Comparison of ENCODE assay signal across 1 cellular context in the genomic region with DNA sequence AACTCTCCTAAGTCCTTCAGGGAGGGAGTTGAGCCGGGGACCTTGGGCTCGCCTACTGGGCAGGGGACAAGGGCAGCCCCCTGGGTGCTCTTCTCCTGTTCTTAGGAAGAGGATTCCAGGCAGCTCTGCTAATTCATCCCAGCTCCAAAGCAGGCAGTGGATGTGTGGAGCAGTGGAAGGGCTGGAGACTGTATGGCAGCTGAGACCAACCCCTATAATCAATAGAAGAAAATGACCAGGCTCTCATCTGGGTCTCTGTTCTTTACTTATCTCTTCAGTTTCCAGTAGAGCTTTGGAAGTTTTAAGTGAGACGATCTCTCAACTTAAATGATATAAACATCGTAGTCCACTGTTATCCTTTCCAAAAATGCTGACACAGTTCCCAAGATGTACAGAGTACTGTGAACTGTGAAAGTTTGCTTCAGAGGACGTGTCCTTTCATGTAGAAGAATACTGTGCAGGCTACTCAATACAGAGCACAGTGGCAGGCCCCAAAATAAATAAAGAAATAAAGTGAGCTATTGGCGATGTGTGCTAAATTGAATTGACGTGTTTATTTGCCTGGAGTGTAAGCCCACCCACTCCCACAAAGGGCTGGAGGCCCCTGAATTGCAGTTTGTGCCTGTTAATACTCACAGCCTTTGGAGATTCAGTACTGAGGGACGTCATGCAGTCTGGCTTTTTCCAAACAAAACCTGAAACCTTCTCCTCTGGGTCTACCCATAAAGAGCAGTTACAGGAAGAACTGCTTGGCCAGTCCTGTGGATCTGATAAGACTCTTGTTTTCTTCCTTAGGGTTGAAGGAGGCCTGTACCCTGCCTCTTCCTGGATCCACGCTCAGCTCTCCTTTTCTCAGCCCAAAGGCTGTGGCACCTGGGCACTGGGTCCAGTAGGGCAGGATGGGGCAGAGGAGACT.
TF ChIP-seq lines count a peak whose summit lies in the region.

No MANE protein-coding gene starts in this region.

TF ChIP-seq in liver, 16 proteins besides CTCF, POLR2A, EP300 and RAD21 (continued from another document):
- TF ChIP-seq, protein P1, sequence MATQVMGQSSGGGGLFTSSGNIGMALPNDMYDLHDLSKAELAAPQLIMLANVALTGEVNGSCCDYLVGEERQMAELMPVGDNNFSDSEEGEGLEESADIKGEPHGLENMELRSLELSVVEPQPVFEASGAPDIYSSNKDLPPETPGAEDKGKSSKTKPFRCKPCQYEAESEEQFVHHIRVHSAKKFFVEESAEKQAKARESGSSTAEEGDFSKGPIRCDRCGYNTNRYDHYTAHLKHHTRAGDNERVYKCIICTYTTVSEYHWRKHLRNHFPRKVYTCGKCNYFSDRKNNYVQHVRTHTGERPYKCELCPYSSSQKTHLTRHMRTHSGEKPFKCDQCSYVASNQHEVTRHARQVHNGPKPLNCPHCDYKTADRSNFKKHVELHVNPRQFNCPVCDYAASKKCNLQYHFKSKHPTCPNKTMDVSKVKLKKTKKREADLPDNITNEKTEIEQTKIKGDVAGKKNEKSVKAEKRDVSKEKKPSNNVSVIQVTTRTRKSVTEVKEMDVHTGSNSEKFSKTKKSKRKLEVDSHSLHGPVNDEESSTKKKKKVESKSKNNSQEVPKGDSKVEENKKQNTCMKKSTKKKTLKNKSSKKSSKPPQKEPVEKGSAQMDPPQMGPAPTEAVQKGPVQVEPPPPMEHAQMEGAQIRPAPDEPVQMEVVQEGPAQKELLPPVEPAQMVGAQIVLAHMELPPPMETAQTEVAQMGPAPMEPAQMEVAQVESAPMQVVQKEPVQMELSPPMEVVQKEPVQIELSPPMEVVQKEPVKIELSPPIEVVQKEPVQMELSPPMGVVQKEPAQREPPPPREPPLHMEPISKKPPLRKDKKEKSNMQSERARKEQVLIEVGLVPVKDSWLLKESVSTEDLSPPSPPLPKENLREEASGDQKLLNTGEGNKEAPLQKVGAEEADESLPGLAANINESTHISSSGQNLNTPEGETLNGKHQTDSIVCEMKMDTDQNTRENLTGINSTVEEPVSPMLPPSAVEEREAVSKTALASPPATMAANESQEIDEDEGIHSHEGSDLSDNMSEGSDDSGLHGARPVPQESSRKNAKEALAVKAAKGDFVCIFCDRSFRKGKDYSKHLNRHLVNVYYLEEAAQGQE (IDR thresholded peaks at IDR 0.05) = no peak
- TF ChIP-seq ZBTB33 (IDR thresholded peaks at IDR 0.05) (no peak), FOXA2 (IDR thresholded peaks at IDR 0.05) (no peak), GABPA (IDR thresholded peaks at IDR 0.05 in 1 of 2, conservative IDR thresholded peaks at IDR 0.05 in 1 of 2) (no peak), TAF1 (conservative IDR thresholded peaks at IDR 0.05) (no peak), ATF3 (IDR thresholded peaks at IDR 0.05) (no peak), HNF4A (conservative IDR thresholded peaks at IDR 0.05) (peak; percentile 54 to 59), EGR1 (IDR thresholded peaks at IDR 0.05; ENCODE audit: low read depth in 2 of 2) (no peak), JUND (IDR thresholded peaks at IDR 0.05) (no peak)
